ENCODE assay signal across 11 cellular contexts in genomic region chr11:118216621-118217526, GRCh38. TPM values are rescaled to one million over a fixed set of nuclear protein-coding genes. Genes with fewer than 3 reads are reported as not detected.
DNase-seq lines count a peak whose midpoint lies in the region; ATAC-seq and TF ChIP-seq lines count a peak whose summit lies in the region.
"Had no signal": no experiment of that assay in that cellular context is flagged by ENCODE, and none has a peak within 500 bp of the region (broad histone marks: within the 10 kb centered on the region; RNA-seq: fewer than 3 reads in every experiment).

No MANE protein-coding gene starts in this region.

- POLR2A ChIA-PET in WTC11 (lab: Charles Lee), result no interaction called here

- H3K27ac ChIP-seq in lower lobe of right lung, result peak overlapping the region; percentile 9
- H3K27ac ChIP-seq: dorsolateral prefrontal cortex had no signal

- H3K4me1 Mint-ChIP-seq in WTC11, result peaks cover 31% of the 10 kb centered on the region

- CTCF ChIA-PET in WTC11 (lab: Charles Lee), result interaction anchor here (1.4 kb wide), 1 partner anchor 18 kb away, joined by 7 read pairs; no protein-coding TSS in a partner anchor

- intact Hi-C loops in lower lobe of right lung (cut with DNase I), result no loop called here

- in situ Hi-C loops in HAP-1 (cut with MboI; ENCODE audit: low sequenced_read_pairs), result no loop called here

- H3K9me3 ChIP-seq in lower lobe of right lung, result no peaks in the 10 kb centered on the region
- H3K9me3 ChIP-seq in HAP-1, result no peaks in the 10 kb centered on the region

- H3K27ac Mint-ChIP-seq in WTC11, result no peak overlapping the region

- no peaks in the 10 kb centered on the region for H3K36me3 Mint-ChIP-seq in WTC11

- H3K4me3 ChIP-seq in GM08714 (ENCODE audit: low read length), result peak overlapping the region; percentile 33; the same call in 1 of the 2 replicates
- peak overlapping the region; percentile 4 for H3K4me3 ChIP-seq in lower lobe of right lung
- no peak overlapping the region for H3K4me3 ChIP-seq in HAP-1
- H3K4me3 ChIP-seq: dorsolateral prefrontal cortex had no signal

- H3K36me3 ChIP-seq in lower lobe of right lung (no peaks in the 10 kb centered on the region), HAP-1 (replicated peaks) (no peaks in the 10 kb centered on the region)

- ATAC-seq in GM21825 (IDR thresholded peaks at IDR 0.05; ENCODE audit: unreplicated experiment) (peak; percentile 58), lower lobe of right lung (no peak), WTC11 (no peak)

- peaks cover 4% of the 10 kb centered on the region for H3K9me3 Mint-ChIP-seq in WTC11

- H3K4me1 ChIP-seq in lower lobe of right lung, result peaks cover 39% of the 10 kb centered on the region
- no peaks in the 10 kb centered on the region for H3K4me1 ChIP-seq in HAP-1

- TF ChIP-seq CTCF in lower lobe of right lung (IDR thresholded peaks at IDR 0.05), result no peak
- no peak for TF ChIP-seq CTCF in WTC11 (IDR thresholded peaks at IDR 0.05)

- peak; percentile 57 for DNase-seq in activated CD4-positive, CD25-positive, alpha-beta regulatory T cell treated with anti-CD3 and anti-CD28 coated beads, Interleukin-2, amount 50 U/mL, for 72 hours
- DNase-seq in lower lobe of right lung, result no peak
- DNase-seq in DMS53 (lab: John Stamatoyannopoulos, UW), result no peak
- no peak for DNase-seq in COLO829 (ENCODE audit: low spot score)
- no peak for DNase-seq in HAP-1 (ENCODE audit: low spot score in 2 of 2)
- DNase-seq in WTC11 (ENCODE audit: low spot score), result no peak
- DNase-seq: dorsolateral prefrontal cortex had no signal

- no peak overlapping the region for H3K4me3 Mint-ChIP-seq in WTC11

- H3K27me3 ChIP-seq in lower lobe of right lung (ENCODE audit: low read depth), result no peaks in the 10 kb centered on the region
- H3K27me3 ChIP-seq in HAP-1 (ENCODE audit: low read depth), result peaks cover 36% of the 10 kb centered on the region

- H3K27me3 Mint-ChIP-seq in WTC11 (ENCODE audit: low read depth), result peaks cover 6% of the 10 kb centered on the region

TF ChIP-seq in WTC11, 78 proteins besides CTCF, POLR2A, EP300 and RAD21 (continues in another document):
- no peak for TF ChIP-seq ZNF416 (CRISPR knock-in tag; IDR thresholded peaks at IDR 0.05)
- no peak for TF ChIP-seq MAX (CRISPR knock-in tag; IDR thresholded peaks at IDR 0.05)
- TF ChIP-seq ZNF532 (CRISPR knock-in tag; IDR thresholded peaks at IDR 0.05; ENCODE audit: borderline replicate concordance), result no peak
- TF ChIP-seq PRDM15 (CRISPR knock-in tag; IDR thresholded peaks at IDR 0.05), result no peak
- no peak for TF ChIP-seq MXD4 (CRISPR knock-in tag; IDR thresholded peaks at IDR 0.05; ENCODE audit: borderline replicate concordance)
- no peak for TF ChIP-seq FOXJ3 (CRISPR knock-in tag; IDR thresholded peaks at IDR 0.05; ENCODE audit: borderline replicate concordance)
- TF ChIP-seq ZNF671 (CRISPR knock-in tag; IDR thresholded peaks at IDR 0.05), result no peak
- no peak for TF ChIP-seq IRF1 (CRISPR knock-in tag; IDR thresholded peaks at IDR 0.05)
- no peak for TF ChIP-seq NFE2L1 (CRISPR knock-in tag; IDR thresholded peaks at IDR 0.05)
- no peak for TF ChIP-seq TEAD1 (CRISPR knock-in tag; IDR thresholded peaks at IDR 0.05)
- no peak for TF ChIP-seq ZNF425 (CRISPR knock-in tag; conservative IDR thresholded peaks at IDR 0.05)
- no peak for TF ChIP-seq ZNF121 (CRISPR knock-in tag; IDR thresholded peaks at IDR 0.05)

RNA-seq across cellular contexts. Expression of gene JAML, which starts 7.9 kb away (rescaled TPM):
- total RNA-seq in lower lobe of right lung, result 163 TPM
- total RNA-seq in WTC11 (2021), result 0.24 to 0.37 TPM in 2 of 3 replicates, not detected in the other
- total RNA-seq: HT1080 had no signal

RNA-seq across cellular contexts. Expression of gene MPZL3, which starts 35.3 kb away (rescaled TPM):
- 12.8 TPM for total RNA-seq in lower lobe of right lung
- total RNA-seq in WTC11 (2021), result 1.6 to 2.1 TPM (median 2.0 TPM) in 3 replicates

RNA-seq across cellular contexts. Expression of gene SCN2B, which starts 40.4 kb away (rescaled TPM):
- 1.6 TPM for total RNA-seq in lower lobe of right lung
- 0.16 to 0.37 TPM (median 0.20 TPM) in 3 replicates for total RNA-seq in WTC11 (2021)
- total RNA-seq: HT1080, mesenteric fat pad had no signal

RNA-seq across cellular contexts. Expression of gene MPZL2, which starts 47.2 kb away (rescaled TPM):
- total RNA-seq in lower lobe of right lung (85.3 TPM), WTC11 (2021) (1.2 to 1.8 TPM (median 1.4 TPM) in 3 replicates)

Comparison
In these comparisons a context has a peak if more than half of its experiments do, and no peak if none do; other contexts are left out.
1. RNA of gene JAML, which starts 7.9 kb away (total RNA-seq): 163 TPM in lower lobe of right lung (single experiment); 0.24 to 0.37 TPM in WTC11; every median in the first group is over 100 times any median in the second.